Comparison of ENCODE assay signal across 8 cellular contexts in genomic region chr9:15306757-15307522, GRCh38. TPM values are rescaled to one million over a fixed set of nuclear protein-coding genes. Genes with fewer than 3 reads are reported as not detected.
DNase-seq lines count a peak whose midpoint lies in the region; ATAC-seq and TF ChIP-seq lines count a peak whose summit lies in the region.

TTC39B (minus strand) TSS chr9:15307216; CDS start chr9:15307125, 91 bp downstream.

- peak within 1 kb of the TSS; percentile 95 to 96 for H3K9ac ChIP-seq in colonic mucosa (ENCODE audit: low read depth in 2 of 2, low read length in 2 of 2)

- DNase-seq in AG08396 (ENCODE audit: low spot score): peak; percentile 96
- peak; percentile 91 for DNase-seq in NCI-H2227 (lab: John Stamatoyannopoulos, UW; ENCODE audit: unreplicated experiment)
- peak; percentile 62 for DNase-seq in activated CD4-positive, alpha-beta T cell treated with anti-CD3 and anti-CD28 coated beads for 1 hour
- peak; percentile 97 for DNase-seq in colonic mucosa
- DNase-seq in stimulated activated CD4-positive, alpha-beta T cell treated with anti-CD3 and anti-CD28 coated beads, Interleukin-1b, Interleukin-23, amount 100 ng/mL, for 1 hour (ENCODE audit: low read depth in 2 of 2): peak; percentile 47 to 55

- no peaks in the 10 kb centered on the region for H3K36me3 ChIP-seq in colonic mucosa

- H3K4me3 ChIP-seq in colonic mucosa: peak within 1 kb of the TSS; percentile 81

- peak within 1 kb of the TSS; percentile 89 for H3K27ac ChIP-seq in colonic mucosa
- peak within 1 kb of the TSS; percentile 35 for H3K27ac ChIP-seq in layer of hippocampus (ENCODE audit: low read depth, low read length)

- no peaks in the 10 kb centered on the region for H3K9me3 ChIP-seq in colonic mucosa

- intact Hi-C loops in colonic mucosa (cut with DNase I): loop anchor here (5.0 kb wide), 2 partner anchors 95 to 115 kb away; partner anchors contain the start of gene SNAPC3

- no peak for TF ChIP-seq CTCF in colonic mucosa (IDR thresholded peaks at IDR 0.05)

- no peaks in the 10 kb centered on the region for H3K4me1 ChIP-seq in colonic mucosa

- H3K27me3 ChIP-seq in colonic mucosa: no peaks in the 10 kb centered on the region
- no peaks in the 10 kb centered on the region for H3K27me3 ChIP-seq in layer of hippocampus (ENCODE audit: control insufficient read depth, insufficient read depth, low read length)

- ATAC-seq in GM18909 (IDR thresholded peaks at IDR 0.05; ENCODE audit: poor library complexity, unreplicated experiment) (peak; percentile 93), HG03139 (IDR thresholded peaks at IDR 0.05; ENCODE audit: unreplicated experiment) (peak; percentile 94)

RNA-seq across cellular contexts. Expression of gene TTC39B, which starts in this region (rescaled TPM):
- total RNA-seq in colonic mucosa: 10 to 100 TPM; 27.2 to 32.2 TPM

Comparison
In these comparisons a context has a peak if more than half of its experiments do, and no peak if none do; other contexts are left out.
1. Peak in every context shown above with its lines: DNase-seq, ATAC-seq, H3K4me3 ChIP-seq and H3K27ac ChIP-seq.